8 cellular contexts compared by ENCODE assay signal in genomic region chr5:111092062-111092853, GRCh38. TPM values are rescaled to one million over a fixed set of nuclear protein-coding genes. Genes with fewer than 3 reads are reported as not detected.
DNase-seq lines count a peak whose midpoint lies in the region; ATAC-seq, FAIRE-seq and TF ChIP-seq lines count a peak whose summit lies in the region.

TSS of gene WDR36 (plus strand) at chr5:111092348. CDS start at chr5:111092457, 109 bp downstream.

- peaks cover 18% of the 10 kb centered on the region for H3K9me3 Mint-ChIP-seq in WTC11

- H3K36me3 ChIP-seq in small intestine (ENCODE audit: control insufficient read depth in 2 of 2, insufficient read depth in 2 of 2, low read length in 2 of 2), result no peaks in the 10 kb centered on the region

- H3K27me3 Mint-ChIP-seq in WTC11 (ENCODE audit: low read depth), result peaks cover 35% of the 10 kb centered on the region

- peak within 1 kb of the TSS; percentile 75 for H3K27ac Mint-ChIP-seq in WTC11

- peak; percentile 85 for DNase-seq in AG08396 (ENCODE audit: low spot score)
- peak; percentile 84 for DNase-seq in NCI-H226
- peak; percentile 89 for DNase-seq in WTC11 (ENCODE audit: low spot score)
- peak; percentile 9 to 95 (median 85) for DNase-seq in caudate nucleus (lab: John Stamatoyannopoulos, UW)
- DNase-seq in iPS-NIHi7 (ENCODE audit: extremely low spot score), result peak; percentile 87
- peak; percentile 94 for DNase-seq in small intestine

- no peaks in the 10 kb centered on the region for H3K9me3 ChIP-seq in small intestine (ENCODE audit: control insufficient read depth, low read depth)

- WGBS in small intestine, 3 donors, result 1 to 2% (median 1%) methylated on average over 50 of the region's 50 CpGs

- no peak for FAIRE-seq in small intestine (lab: Jason Lieb, UNC)

- peak; percentile 93 for ATAC-seq in HG03196 (IDR thresholded peaks at IDR 0.05; ENCODE audit: unreplicated experiment)
- peak; percentile 98 for ATAC-seq in WTC11

- H3K27ac ChIP-seq in caudate nucleus (ENCODE audit: low read depth, low read length) (no peak within 1 kb of the TSS), small intestine (ENCODE audit: low read depth in 1 of 2, low read length in 1 of 2) (peak within 1 kb of the TSS; percentile 66 to 85)

- POLR2A ChIA-PET in WTC11 (lab: Charles Lee), result no interaction called here

- in situ Hi-C loops in GM18951 (cut with MboI; ENCODE audit: low sequenced_read_pairs, unreplicated experiment), result no loop called here

- CTCF ChIA-PET in WTC11 (lab: Charles Lee), result interaction anchor here (0.8 to 1.1 kb wide), 3 partner anchors 11 to 295 kb away, joined by 3 to 5 read pairs (median 3); no protein-coding TSS in a partner anchor

- TF ChIP-seq CTCF in WTC11 (IDR thresholded peaks at IDR 0.05), result no peak

- H3K27me3 ChIP-seq in small intestine (ENCODE audit: control insufficient read depth in 2 of 2, insufficient read depth in 2 of 2, low read length in 2 of 2), result no peaks in the 10 kb centered on the region

- peaks cover 30% of the 10 kb centered on the region for H3K36me3 Mint-ChIP-seq in WTC11

- H3K4me1 Mint-ChIP-seq in WTC11, result peaks cover 13% of the 10 kb centered on the region

- H3K4me3 ChIP-seq in small intestine (ENCODE audit: low read depth in 1 of 2, low read length in 2 of 2), result peak within 1 kb of the TSS; percentile 78 to 91

- H3K4me1 ChIP-seq in small intestine (ENCODE audit: control insufficient read depth in 2 of 2, insufficient read depth in 1 of 2, low read depth in 1 of 2, low read length in 1 of 2), result peaks cover 3 to 4% of the 10 kb centered on the region in 2 donors

- peak; percentile 84 for TF ChIP-seq POLR2A in GM18951 (IDR thresholded peaks at IDR 0.05; ENCODE audit: extremely low read depth, insufficient read depth, insufficient read length)

- H3K4me3 Mint-ChIP-seq in WTC11, result peak within 1 kb of the TSS; percentile 98

TF ChIP-seq in WTC11, 78 proteins besides CTCF, POLR2A, EP300 and RAD21 (continues in another document):
- TF ChIP-seq FOXK1 (CRISPR knock-in tag; IDR thresholded peaks at IDR 0.05), result peak; percentile 99
- peak; percentile 32; the same call in 1 of the 2 replicates for TF ChIP-seq HMGA2 (CRISPR knock-in tag; IDR thresholded peaks at IDR 0.05)
- peak; percentile 95 for TF ChIP-seq NR1H2 (CRISPR knock-in tag; IDR thresholded peaks at IDR 0.05)
- peak; percentile 98 for TF ChIP-seq SP1 (CRISPR knock-in tag; conservative IDR thresholded peaks at IDR 0.05)
- peak; percentile 67 for TF ChIP-seq USF2 (CRISPR knock-in tag; IDR thresholded peaks at IDR 0.05)
- 0 out of 2 replicates have a peak, but pooled peaks have one; percentile 38 for TF ChIP-seq NFATC4 (CRISPR knock-in tag; IDR thresholded peaks at IDR 0.05)
- peak; percentile 80; the same call in 1 of the 2 replicates for TF ChIP-seq ZNF263 (CRISPR knock-in tag; IDR thresholded peaks at IDR 0.05; ENCODE audit: low read depth)
- peak; percentile 91 for TF ChIP-seq IRF2 (CRISPR knock-in tag; IDR thresholded peaks at IDR 0.05; ENCODE audit: borderline replicate concordance, low read depth)
- TF ChIP-seq, protein P1, sequence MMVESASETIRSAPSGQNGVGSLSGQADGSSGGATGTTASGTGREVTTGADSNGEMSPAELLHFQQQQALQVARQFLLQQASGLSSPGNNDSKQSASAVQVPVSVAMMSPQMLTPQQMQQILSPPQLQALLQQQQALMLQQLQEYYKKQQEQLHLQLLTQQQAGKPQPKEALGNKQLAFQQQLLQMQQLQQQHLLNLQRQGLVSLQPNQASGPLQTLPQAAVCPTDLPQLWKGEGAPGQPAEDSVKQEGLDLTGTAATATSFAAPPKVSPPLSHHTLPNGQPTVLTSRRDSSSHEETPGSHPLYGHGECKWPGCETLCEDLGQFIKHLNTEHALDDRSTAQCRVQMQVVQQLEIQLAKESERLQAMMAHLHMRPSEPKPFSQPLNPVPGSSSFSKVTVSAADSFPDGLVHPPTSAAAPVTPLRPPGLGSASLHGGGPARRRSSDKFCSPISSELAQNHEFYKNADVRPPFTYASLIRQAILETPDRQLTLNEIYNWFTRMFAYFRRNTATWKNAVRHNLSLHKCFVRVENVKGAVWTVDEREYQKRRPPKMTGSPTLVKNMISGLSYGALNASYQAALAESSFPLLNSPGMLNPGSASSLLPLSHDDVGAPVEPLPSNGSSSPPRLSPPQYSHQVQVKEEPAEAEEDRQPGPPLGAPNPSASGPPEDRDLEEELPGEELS (CRISPR knock-in tag; IDR thresholded peaks at IDR 0.05), result peak; percentile 99
- TF ChIP-seq E2F5 (CRISPR knock-in tag; IDR thresholded peaks at IDR 0.05), result peak; percentile 99
- TF ChIP-seq GABPB1 (CRISPR knock-in tag; IDR thresholded peaks at IDR 0.05), result peak; percentile 93
- TF ChIP-seq, protein P2, sequence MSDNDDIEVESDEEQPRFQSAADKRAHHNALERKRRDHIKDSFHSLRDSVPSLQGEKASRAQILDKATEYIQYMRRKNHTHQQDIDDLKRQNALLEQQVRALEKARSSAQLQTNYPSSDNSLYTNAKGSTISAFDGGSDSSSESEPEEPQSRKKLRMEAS (CRISPR knock-in tag; IDR thresholded peaks at IDR 0.05), result peak; percentile 100
- TF ChIP-seq, protein P3, sequence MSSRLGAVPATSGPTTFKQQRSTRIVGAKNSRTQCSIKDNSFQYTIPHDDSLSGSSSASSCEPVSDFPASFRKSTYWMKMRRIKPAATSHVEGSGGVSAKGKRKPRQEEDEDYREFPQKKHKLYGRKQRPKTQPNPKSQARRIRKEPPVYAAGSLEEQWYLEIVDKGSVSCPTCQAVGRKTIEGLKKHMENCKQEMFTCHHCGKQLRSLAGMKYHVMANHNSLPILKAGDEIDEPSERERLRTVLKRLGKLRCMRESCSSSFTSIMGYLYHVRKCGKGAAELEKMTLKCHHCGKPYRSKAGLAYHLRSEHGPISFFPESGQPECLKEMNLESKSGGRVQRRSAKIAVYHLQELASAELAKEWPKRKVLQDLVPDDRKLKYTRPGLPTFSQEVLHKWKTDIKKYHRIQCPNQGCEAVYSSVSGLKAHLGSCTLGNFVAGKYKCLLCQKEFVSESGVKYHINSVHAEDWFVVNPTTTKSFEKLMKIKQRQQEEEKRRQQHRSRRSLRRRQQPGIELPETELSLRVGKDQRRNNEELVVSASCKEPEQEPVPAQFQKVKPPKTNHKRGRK (CRISPR knock-in tag; IDR thresholded peaks at IDR 0.05; ENCODE audit: borderline replicate concordance), result peak; percentile 66; the same call in 1 of the 2 replicates
- TF ChIP-seq ZNF396 (CRISPR knock-in tag; IDR thresholded peaks at IDR 0.05; ENCODE audit: borderline replicate concordance), result peak; percentile 50; the same call in 1 of the 2 replicates
- no peak for TF ChIP-seq GTF2I (CRISPR knock-in tag; conservative IDR thresholded peaks at IDR 0.05)
- TF ChIP-seq ZNF532 (CRISPR knock-in tag; IDR thresholded peaks at IDR 0.05; ENCODE audit: borderline replicate concordance), result peak; percentile 97

RNA-seq across cellular contexts. Expression of gene WDR36, which starts in this region (rescaled TPM):
- total RNA-seq in WTC11 (2021), result 34.1 to 37.5 TPM (median 34.4 TPM) in 3 replicates
- polyA plus RNA-seq in small intestine, result 1 to 10 TPM; 2.7 to 7.8 (median 4.0) TPM
